Comparison of ENCODE assay signal across 9 cellular contexts in genomic region chr14:76761849-76762616, GRCh38. TPM values are rescaled to one million over a fixed set of nuclear protein-coding genes. Genes with fewer than 3 reads are reported as not detected.
DNase-seq lines count a peak whose midpoint lies in the region; ATAC-seq and TF ChIP-seq lines count a peak whose summit lies in the region.
"Had no signal": no experiment of that assay in that cellular context is flagged by ENCODE, and none has a peak within 500 bp of the region (broad histone marks: within the 10 kb centered on the region; RNA-seq: fewer than 3 reads in every experiment).

No MANE protein-coding gene starts in this region.

- peak; percentile 2 to 62 for ATAC-seq in lower lobe of right lung

- H3K27me3 ChIP-seq in HUES48 (ENCODE audit: control insufficient read depth, insufficient read depth, low read length) (peaks cover 68% of the 10 kb centered on the region), lower lobe of right lung (ENCODE audit: low read depth) (no peaks in the 10 kb centered on the region), thymus (ENCODE audit: control insufficient read depth, insufficient read depth) (peaks cover 31% of the 10 kb centered on the region)

- H3K27ac ChIP-seq in HUES48 (ENCODE audit: low read depth, low read length) (no peak overlapping the region), lower lobe of right lung (peak overlapping the region; percentile 85), thymus (ENCODE audit: low read depth) (peak overlapping the region; percentile 21)

- no peak for TF ChIP-seq CTCF in cardiac fibroblast (IDR thresholded peaks at IDR 0.05; ENCODE audit: low read depth, low read length)
- no peak for TF ChIP-seq CTCF in lower lobe of right lung (IDR thresholded peaks at IDR 0.05)

- peak overlapping the region; percentile 40; the same call in 1 of the 2 replicates for H3K9ac ChIP-seq in HUES48 (ENCODE audit: low read depth, low read length)

- H3K36me3 ChIP-seq in HUES48 (ENCODE audit: control insufficient read depth, insufficient read depth, low read length) (no peaks in the 10 kb centered on the region), lower lobe of right lung (no peaks in the 10 kb centered on the region), thymus (ENCODE audit: control insufficient read depth, insufficient read depth) (no peaks in the 10 kb centered on the region)

- H3K4me3 ChIP-seq in HUES48 (ENCODE audit: low read depth, low read length) = peak overlapping the region; percentile 72
- H3K4me3 ChIP-seq in cardiac fibroblast (replicated peaks in 1 of 2; ENCODE audit: low read depth in 2 of 2, low read length in 2 of 2) = peak overlapping the region; percentile 62 to 87
- H3K4me3 ChIP-seq in lower lobe of right lung = peak overlapping the region; percentile 86
- H3K4me3 ChIP-seq in thymus (ENCODE audit: low read length) = peak overlapping the region; percentile 55

- DNase-seq in NCI-H2227 (lab: John Stamatoyannopoulos, UW; ENCODE audit: unreplicated experiment) (peak; percentile 35), NCI-H2227 treated with DMSO at 0.1 percent for 48 hours (lab: John Stamatoyannopoulos, UW) (no peak), cardiac fibroblast (ENCODE audit: low read depth in 2 of 2) (no peak), lower lobe of right lung (no peak), NCI-H1048 (lab: John Stamatoyannopoulos, UW) (no peak), NCI-H446 (lab: John Stamatoyannopoulos, UW) (no peak)
- DNase-seq: DND-41 had no signal

- H3K4me1 ChIP-seq in HUES48 (ENCODE audit: control insufficient read depth, insufficient read depth, low read length) (no peaks in the 10 kb centered on the region; the same call in 1 of the 2 replicates), lower lobe of right lung (peaks cover 17% of the 10 kb centered on the region), thymus (ENCODE audit: control insufficient read depth, insufficient read depth, low read length) (peaks cover 11% of the 10 kb centered on the region)

- WGBS in thymus = 2% methylated on average over 80 of the region's 80 CpGs

- no peaks in the 10 kb centered on the region for H3K9me3 ChIP-seq in HUES48 (ENCODE audit: control insufficient read depth, insufficient read depth, low read length)
- H3K9me3 ChIP-seq in lower lobe of right lung = no peaks in the 10 kb centered on the region
- no peaks in the 10 kb centered on the region for H3K9me3 ChIP-seq in thymus (ENCODE audit: control insufficient read depth)

- intact Hi-C loops in lower lobe of right lung (cut with DNase I) = no loop called here

RNA-seq across cellular contexts. Expression of gene VASH1, which starts 0.8 kb away (rescaled TPM):
- total RNA-seq in lower lobe of right lung = 51.7 TPM
- polyA plus RNA-seq in thymus = 6.1 TPM

RNA-seq across cellular contexts. Expression of gene ANGEL1, which starts 50.6 kb away (rescaled TPM):
- 28.9 TPM for total RNA-seq in lower lobe of right lung
- 12.2 TPM for polyA plus RNA-seq in thymus
